9 cellular contexts compared by ENCODE assay signal in genomic region chr10:95513941-95514392, GRCh38. TPM values are rescaled to one million over a fixed set of nuclear protein-coding genes. Genes with fewer than 3 reads are reported as not detected.
DNase-seq lines count a peak whose midpoint lies in the region; ATAC-seq, FAIRE-seq and TF ChIP-seq lines count a peak whose summit lies in the region.
"Had no signal": no experiment of that assay in that cellular context is flagged by ENCODE, and none has a peak within 500 bp of the region (broad histone marks: within the 10 kb centered on the region; RNA-seq: fewer than 3 reads in every experiment).

No MANE protein-coding gene starts in this region.

- RAD21 ChIA-PET in GM12878 (lab: Charles Lee; ENCODE audit: unreplicated experiment), result no interaction called here

- no peak overlapping the region for H3K9ac ChIP-seq in GM12878 (ENCODE audit: control insufficient read depth, insufficient read depth, low read length)

- CTCF ChIA-PET in GM12878 (lab: Yijun Ruan, JAX), result interaction anchor here (0.8 kb wide), 1 partner anchor 83 kb away, joined by 3 read pairs; no protein-coding TSS in a partner anchor

- no peak overlapping the region for H3K4me2 ChIP-seq in GM12878 (ENCODE audit: control insufficient read depth, insufficient read depth)

- no peak overlapping the region for H2AFZ ChIP-seq in GM12878 (ENCODE audit: control insufficient read depth, low read depth, low read length)

- WGBS in GM12878 (ENCODE audit: insufficient coverage, insufficient replicate concordance, low lambda C conversion rate, missing lambda C conversion rate), result 0% methylated on average over 2 of the region's 2 CpGs

- H3K27ac ChIP-seq in GM12878 (ENCODE audit: control insufficient read depth, insufficient read depth), result no peak overlapping the region

- TF ChIP-seq EP300 in GM12878 (IDR thresholded peaks at IDR 0.05; ENCODE audit: borderline replicate concordance in 1 of 2, control insufficient read depth in 1 of 2, low read depth in 2 of 2, low read length in 2 of 2), result no peak

- TF ChIP-seq RAD21 in GM12878 (IDR thresholded peaks at IDR 0.05; ENCODE audit: insufficient read depth, low read depth, low read length), result no peak

- TF ChIP-seq CTCF in GM12878 (IDR thresholded peaks at IDR 0.05 in 2 of 3, conservative IDR thresholded peaks at IDR 0.05 in 1 of 3; ENCODE audit: control insufficient read depth in 2 of 3, extremely low read depth in 1 of 3, insufficient read depth in 1 of 3, low read depth in 3 of 3, low read length in 3 of 3), result no peak

- peak; percentile 27 for DNase-seq in HTR-8/SVneo (ENCODE audit: insufficient read length, low spot score)
- no peak for DNase-seq in GM12878 (ENCODE audit: low read depth, low spot score)
- peak; percentile 28 for DNase-seq in iris pigment epithelial cell (ENCODE audit: low read depth)
- DNase-seq in stromal cell of bone marrow (ENCODE audit: low read depth), result peak; percentile 36
- no peak for DNase-seq in HAP-1 (ENCODE audit: low spot score in 2 of 2)
- DNase-seq in T-helper 9 cell, result no peak
- DNase-seq: activated gamma-delta T cell, NCI-H2029 had no signal

- in situ Hi-C loops in GM12878 (cut with MboI) (no loop called here), HAP-1 (cut with MboI; ENCODE audit: low sequenced_read_pairs) (no loop called here)

- H3K79me2 ChIP-seq in GM12878 (ENCODE audit: control insufficient read depth, insufficient read depth, low read length), result no peaks in the 10 kb centered on the region

- SMC1A ChIA-PET in GM12878 (lab: Charles Lee; ENCODE audit: uncharacterized antibody, unreplicated experiment), result interaction anchor here (1.1 kb wide), 1 partner anchor 18 kb away, joined by 3 read pairs; no protein-coding TSS in a partner anchor

- intact Hi-C loops in GM12878 (cut with micrococcal nuclease; ENCODE audit: unreplicated experiment), result no loop called here

- no peak for ATAC-seq in GM12878
- no peak for ATAC-seq in GM19455 (IDR thresholded peaks at IDR 0.05; ENCODE audit: unreplicated experiment)

- no peaks in the 10 kb centered on the region for H3K9me3 ChIP-seq in GM12878 (replicated peaks; ENCODE audit: control insufficient read depth, insufficient read depth, low read length)
- H3K9me3 ChIP-seq in HAP-1, result no peaks in the 10 kb centered on the region

- BruUV-seq in GM12878 (replicated peaks; lab: Mats Ljungman, UMichigan), result no TSS peak

- FAIRE-seq in HTR-8/SVneo (lab: Jason Lieb, UNC), result no peak
- no peak for FAIRE-seq in GM12878 (lab: Jason Lieb, UNC)

- H3K36me3 ChIP-seq in GM12878 (ENCODE audit: control insufficient read depth in 2 of 2, insufficient read depth in 2 of 2, low read length in 1 of 2), result no peaks in the 10 kb centered on the region
- H3K36me3 ChIP-seq in HAP-1 (replicated peaks), result no peaks in the 10 kb centered on the region

- no peaks in the 10 kb centered on the region for H4K20me1 ChIP-seq in GM12878 (ENCODE audit: control insufficient read depth, insufficient read depth)

- H3K4me1 ChIP-seq in GM12878 (ENCODE audit: control insufficient read depth, insufficient read depth, low read length) (no peaks in the 10 kb centered on the region), HAP-1 (no peaks in the 10 kb centered on the region)

- H3K27me3 ChIP-seq in GM12878 (replicated peaks in 1 of 2; ENCODE audit: control insufficient read depth in 2 of 2, insufficient read depth in 2 of 2, low read length in 1 of 2) (peaks cover 0 to 3% of the 10 kb centered on the region in 2 experiments; a peak in 2 of 4 replicates), HAP-1 (ENCODE audit: low read depth) (no peaks in the 10 kb centered on the region)

- POLR2A ChIA-PET in GM12878 (lab: Charles Lee), result no interaction called here

- no peak for TF ChIP-seq POLR2A in GM12878 (IDR thresholded peaks at IDR 0.05; ENCODE audit: low read depth, low read length)

- H3K4me3 ChIP-seq in GM12878, result no peak overlapping the region
- H3K4me3 ChIP-seq in HAP-1, result no peak overlapping the region

TF ChIP-seq in GM12878, 131 proteins besides CTCF, POLR2A, EP300 and RAD21:
- TF ChIP-seq NBN (IDR thresholded peaks at IDR 0.05), result no peak
- peak; percentile 59 for TF ChIP-seq BCL3 (IDR thresholded peaks at IDR 0.05; ENCODE audit: borderline replicate concordance, insufficient read depth, low read depth, low read length, poor library complexity, severe bottlenecking)
- no peak for TF ChIP-seq USF1 (IDR thresholded peaks at IDR 0.05; ENCODE audit: borderline replicate concordance, extremely low read length, insufficient read depth, low read depth, low read length)
TF ChIP-seq in GM12878: peak in this region for 1.

RNA-seq across cellular contexts. Expression of gene SORBS1, which starts 47.2 kb away (rescaled TPM):
- 8.2 and 9.4 TPM in 2 replicates for total RNA-seq in GM12878 (2013; cell fraction: nucleolus; rRNA removed)
- 0.44 and 0.56 TPM in 2 replicates for total RNA-seq in GM12878 (2014; rRNA removed)
- 0.45 and 0.46 TPM in 2 replicates for total RNA-seq in GM12878 (2014; rRNA removed; fragmentation: Illumina TruSeq; extraction: Trizol)
- 0.51 and 0.56 TPM in 2 replicates for total RNA-seq in GM12878 (2021)
- 0.56 TPM for polyA plus RNA-seq in GM12878 (2011; ENCODE audit: low read depth)
- 0.66 and 0.75 TPM in 2 replicates for polyA plus RNA-seq in GM12878 (2011; rRNA removed)
- 0.37 and 0.39 TPM in 2 replicates for polyA plus RNA-seq in GM12878 (2011; cell fraction: cytosol; rRNA removed)
- polyA plus RNA-seq in GM12878 (2011; cell fraction: nucleus; rRNA removed), result 0.63 and 0.85 TPM in 2 replicates
- 0.66 and 0.93 TPM in 2 replicates for polyA plus RNA-seq in GM12878 (2012)
- polyA plus RNA-seq in GM12878 (2014; fragmentation: Illumina TruSeq; extraction: Trizol), result 0.40 and 0.79 TPM in 2 replicates
- under 1 TPM; 0.13 to 0.37 TPM for polyA plus RNA-seq in GM12878 (2014; fragmentation: Nextera tagmentation; extraction: Ambion mirVana)
- polyA plus RNA-seq in GM12878 (2014; rRNA removed), result 0.38 and 0.95 TPM in 2 replicates
- under 1 TPM; 0.28 to 0.32 TPM for polyA plus RNA-seq in GM12878 (2016; fragmentation: Nextera tagmentation; extraction: Ambion mirVana)
- 0.73 and 1.3 TPM in 2 replicates for polyA minus RNA-seq in GM12878 (2011; rRNA and poly(A)+ RNA removed)
- 0.31 TPM in 1 of 2 replicates, not detected in the other for polyA minus RNA-seq in GM12878 (2011; cell fraction: cytosol; rRNA and poly(A)+ RNA removed)
- 0.60 and 1.4 TPM in 2 replicates for polyA minus RNA-seq in GM12878 (2011; cell fraction: nucleus; rRNA and poly(A)+ RNA removed)

Comparison
In these comparisons a context has a peak if more than half of its experiments do, and no peak if none do; other contexts are left out.
1. DNase-seq: peak in HTR-8/SVneo (single experiment), iris pigment epithelial cell (single experiment) and stromal cell of bone marrow (single experiment); none in GM12878 (single experiment), HAP-1 (0 of 2) and T-helper 9 cell (single experiment).